In genomic region chrX:49190783-49191032, GRCh38 we compare ENCODE assay signal across 8 cellular contexts. TPM values are rescaled to one million over a fixed set of nuclear protein-coding genes. Genes with fewer than 3 reads are reported as not detected.
DNase-seq lines count a peak whose midpoint lies in the region; ATAC-seq and TF ChIP-seq lines count a peak whose summit lies in the region.

No MANE protein-coding gene starts in this region.

- H3K4me3 ChIP-seq in heart right ventricle (peak overlapping the region; percentile 18 to 57 (median 53)), uterus (peak overlapping the region; percentile 30 to 43)

- peaks cover 0 to 16% (median 7%) of the 10 kb centered on the region in 9 donors for H3K4me1 ChIP-seq in heart right ventricle
- no peaks in the 10 kb centered on the region for H3K4me1 ChIP-seq in uterus

- H3K27ac ChIP-seq in heart right ventricle (peak overlapping the region; percentile 64 to 92 (median 86)), uterus (peak overlapping the region; percentile 78 to 88)

- H3K27me3 ChIP-seq in heart right ventricle (no peaks in the 10 kb centered on the region), uterus (no peaks in the 10 kb centered on the region)

- H3K4me3 Mint-ChIP-seq in brain: peak overlapping the region; percentile 80 to 98 (median 90)
- peak overlapping the region; percentile 81 for H3K4me3 Mint-ChIP-seq in mesothelial cell of epicardium

- TF ChIP-seq POLR2A in uterus (IDR thresholded peaks at IDR 0.05): peak; percentile 29 to 43

- peaks cover 8% of the 10 kb centered on the region for H3K27me3 Mint-ChIP-seq in brain
- H3K27me3 Mint-ChIP-seq in mesothelial cell of epicardium (ENCODE audit: low read depth): no peaks in the 10 kb centered on the region

- H3K27ac Mint-ChIP-seq in brain: peak overlapping the region; percentile 87 to 98 (median 96)
- H3K27ac Mint-ChIP-seq in mesothelial cell of epicardium: peak overlapping the region; percentile 91

- intact Hi-C loops in heart right ventricle (cut with DNase I): loop anchor here in 4 of 10 donors (5.0 to 10.0 kb wide), 3 partner anchors 47 to 84 kb away; partner anchors contain the start of genes CCDC22 (in 1 of the 4), FOXP3 (in 1 of the 4) and PPP1R3F (in 1 of the 4)
- intact Hi-C loops in left ventricle myocardium superior (cut with micrococcal nuclease): no loop called here
- intact Hi-C loops in uterus (cut with DNase I; ENCODE audit: low total_unique reads): no loop called here

- DNase-seq in heart right ventricle: no peak
- DNase-seq in left ventricle myocardium superior: no peak
- DNase-seq in mesothelial cell of epicardium (ENCODE audit: low spot score in 2 of 2, unreplicated experiment in 2 of 2): no peak
- DNase-seq in uterus: no peak

- H3K9me3 ChIP-seq in heart right ventricle (peaks cover 0 to 5% (median 0%) of the 10 kb centered on the region in 11 donors), uterus (no peaks in the 10 kb centered on the region)

- WGBS in heart right ventricle, 2 donors: 0% methylated on average over 2 to 7 of the region's 7 CpGs

- H3K9me3 Mint-ChIP-seq in brain (peaks cover 0 to 22% (median 4%) of the 10 kb centered on the region in 5 experiments), mesothelial cell of epicardium (peaks cover 24% of the 10 kb centered on the region)

- peak in 1 of 8 donors; percentile 82 for ATAC-seq in heart right ventricle
- ATAC-seq in left ventricle myocardium superior: no peak
- ATAC-seq in HG03135 (IDR thresholded peaks at IDR 0.05; ENCODE audit: unreplicated experiment): no peak
- ATAC-seq in GM19395 (IDR thresholded peaks at IDR 0.05; ENCODE audit: unreplicated experiment): no peak
- no peak for ATAC-seq in GM18861 (IDR thresholded peaks at IDR 0.05; ENCODE audit: unreplicated experiment)

- H3K4me1 Mint-ChIP-seq in brain (peaks cover 40% of the 10 kb centered on the region), mesothelial cell of epicardium (peaks cover 22% of the 10 kb centered on the region)

- no peak for TF ChIP-seq CTCF in heart right ventricle (IDR thresholded peaks at IDR 0.05)
- TF ChIP-seq CTCF in brain (conservative IDR thresholded peaks at IDR 0.05): no peak
- TF ChIP-seq CTCF in mesothelial cell of epicardium (IDR thresholded peaks at IDR 0.05; ENCODE audit: unreplicated experiment): no peak
- TF ChIP-seq CTCF in uterus (IDR thresholded peaks at IDR 0.05): no peak

- no peaks in the 10 kb centered on the region for H3K36me3 Mint-ChIP-seq in brain
- no peaks in the 10 kb centered on the region for H3K36me3 Mint-ChIP-seq in mesothelial cell of epicardium

- no peaks in the 10 kb centered on the region for H3K36me3 ChIP-seq in heart right ventricle
- no peaks in the 10 kb centered on the region for H3K36me3 ChIP-seq in uterus

RNA-seq across cellular contexts. Expression of gene PRICKLE3, which starts 4.5 kb away (rescaled TPM):
- 10 to 100 TPM in 3 of 10 donors, 1 to 10 TPM in 7; 6.6 to 14.8 (median 9.4) TPM for total RNA-seq in heart right ventricle
- polyA plus RNA-seq in heart right ventricle: 10 to 100 TPM in 1 of 2 donors, 1 to 10 TPM in 1; 8.8 to 10.8 TPM
- 12.7 TPM for total RNA-seq in left ventricle myocardium superior
- polyA plus RNA-seq in brain (ENCODE audit: insufficient read depth, low read depth, low replicate concordance): 2.1 TPM
- 11.9 to 13.5 TPM (median 13.4 TPM) in 3 replicates for total RNA-seq in mesothelial cell of epicardium
- total RNA-seq in uterus: 10 to 100 TPM; 14.2 to 17.6 (median 15.8) TPM

RNA-seq across cellular contexts. Expression of gene SYP, which starts 9.3 kb away (rescaled TPM):
- 1 to 10 TPM in 5 of 10 donors, under 1 TPM in 5; 0.59 to 2.0 (median 1.0) TPM for total RNA-seq in heart right ventricle
- polyA plus RNA-seq in heart right ventricle: 1 to 10 TPM; 1.9 to 2.9 TPM
- 1.5 TPM for total RNA-seq in left ventricle myocardium superior
- 207 TPM for polyA plus RNA-seq in brain (ENCODE audit: insufficient read depth, low read depth, low replicate concordance)
- total RNA-seq in mesothelial cell of epicardium: 0.27 to 0.33 TPM (median 0.32 TPM) in 3 replicates
- total RNA-seq in uterus: 1 to 10 TPM in 3 of 4 donors, not detected in 1; 2.0 to 4.4 (median 3.0) TPM

RNA-seq across cellular contexts. Expression of gene PLP2, which starts 19.0 kb away (rescaled TPM):
- total RNA-seq in heart right ventricle: 100 to 1,000 TPM in 1 of 10 donors, 10 to 100 TPM in 9; 20.3 to 157 (median 41.2) TPM
- polyA plus RNA-seq in heart right ventricle: 100 to 1,000 TPM in 1 of 2 donors, 10 to 100 TPM in 1; 64.6 to 352 TPM
- total RNA-seq in left ventricle myocardium superior: 62.3 TPM
- polyA plus RNA-seq in brain (ENCODE audit: insufficient read depth, low read depth, low replicate concordance): 164 TPM
- total RNA-seq in mesothelial cell of epicardium: 37.5 to 38.1 TPM (median 37.8 TPM) in 3 replicates
- 100 to 1,000 TPM in 1 of 4 donors, 10 to 100 TPM in 1, 1 to 10 TPM in 2; 2.6 to 171 (median 23.3) TPM for total RNA-seq in uterus

RNA-seq across cellular contexts. Expression of gene MAGIX, which starts 28.1 kb away (rescaled TPM):
- total RNA-seq in heart right ventricle (1 to 10 TPM; 2.7 to 9.8 (median 4.0) TPM), left ventricle myocardium superior (3.8 TPM), mesothelial cell of epicardium (6.3 to 7.1 TPM (median 6.4 TPM) in 3 replicates), uterus (10 to 100 TPM in 1 of 4 donors, 1 to 10 TPM in 2, under 1 TPM in 1; 0.77 to 12.4 (median 5.2) TPM)
- polyA plus RNA-seq in heart right ventricle (10 to 100 TPM in 1 of 2 donors, 1 to 10 TPM in 1; 5.4 to 13.5 TPM), brain (ENCODE audit: insufficient read depth, low read depth, low replicate concordance) (9.1 TPM)

RNA-seq across cellular contexts. Expression of gene CACNA1F, which starts 42.4 kb away (rescaled TPM):
- total RNA-seq in heart right ventricle (under 1 TPM in 6 of 10 donors, not detected in 4; 0.05 to 0.42 (median 0.15) TPM), left ventricle myocardium superior (0.47 TPM), mesothelial cell of epicardium (0.32 to 0.75 TPM (median 0.47 TPM) in 3 replicates), uterus (under 1 TPM in 2 of 4 donors, not detected in 2; 0.07 to 0.98 TPM)
- polyA plus RNA-seq in heart right ventricle (under 1 TPM; 0.03 to 0.07 TPM), brain (ENCODE audit: insufficient read depth, low read depth, low replicate concordance) (1.4 TPM)
